In genomic region chr2:16709769-16710168, GRCh38 we compare ENCODE assay signal across 16 cellular contexts. TPM values are rescaled to one million over a fixed set of nuclear protein-coding genes. Genes with fewer than 3 reads are reported as not detected.
A peak's percentile ranks its signal among the peaks of the same experiment; 100 is the strongest.
DNase-seq lines count a peak whose midpoint lies in the region; ATAC-seq and TF ChIP-seq lines count a peak whose summit lies in the region.
"Had no signal": no experiment of that assay in that cellular context is flagged by ENCODE, and none has a peak within 500 bp of the region (broad histone marks: within the 10 kb centered on the region; RNA-seq: fewer than 3 reads in every experiment).

No MANE protein-coding gene starts in this region.

- peak; percentile 63 for ATAC-seq in gastroesophageal sphincter
- no peak for ATAC-seq in HG02610 (IDR thresholded peaks at IDR 0.05; ENCODE audit: unreplicated experiment)
- ATAC-seq: SK-N-SH treated with all-trans-retinoic acid at 6 μM for 48 hours had no signal

- H3K27ac ChIP-seq in gastroesophageal sphincter, result no peak overlapping the region
- H3K27ac ChIP-seq: 22Rv1, BLaER1, PC-9 had no signal

- TF ChIP-seq EP300 in gastroesophageal sphincter (IDR thresholded peaks at IDR 0.05), result no peak

- H3K4me3 ChIP-seq in gastroesophageal sphincter, result no peak overlapping the region
- H3K4me3 ChIP-seq: BLaER1, PC-9 had no signal

- peak; percentile 73 for DNase-seq in SIG-M5 treated with dmso at 0.1 percent for 504 hours (lab: John Stamatoyannopoulos, UW; ENCODE audit: unreplicated experiment)
- no peak for DNase-seq in SIG-M5 (lab: John Stamatoyannopoulos, UW)
- peak; percentile 96 for DNase-seq in NOMO-1 treated with DMSO at 0.1 percent for 48 hours (lab: John Stamatoyannopoulos, UW; ENCODE audit: unreplicated experiment)
- no peak for DNase-seq in DMS114 treated with DMSO at 0.1 percent for 48 hours (lab: John Stamatoyannopoulos, UW; ENCODE audit: unreplicated experiment)
- DNase-seq in DMS79 treated with DMSO at 0.1 percent for 48 hours (lab: John Stamatoyannopoulos, UW), result no peak
- no peak for DNase-seq in stimulated activated CD4-positive, alpha-beta T cell treated with anti-CD3 and anti-CD28 coated beads, Interleukin-1b, Interleukin-23, amount 100 ng/mL, for 48 hours
- DNase-seq: DMS 273 treated with DMSO at 0.1 percent for 48 hours, NCI-H2029, NCI-H510A treated with DMSO at 0.1 percent for 48 hours, PC-9, T-helper 2 cell had no signal

- 82 to 86% methylated on average over 2 of the region's 2 CpGs for WGBS in gastroesophageal sphincter (ENCODE audit: low coverage in 1 of 2), 2 donors

- TF ChIP-seq CTCF in gastroesophageal sphincter (IDR thresholded peaks at IDR 0.05), result no peak

- no peaks in the 10 kb centered on the region for H3K36me3 ChIP-seq in gastroesophageal sphincter
- H3K36me3 ChIP-seq: BLaER1 had no signal

- no peak for TF ChIP-seq POLR2A in gastroesophageal sphincter (IDR thresholded peaks at IDR 0.05)

- H3K4me1 ChIP-seq in gastroesophageal sphincter, result no peaks in the 10 kb centered on the region

- no peaks in the 10 kb centered on the region for H3K9me3 ChIP-seq in gastroesophageal sphincter
- H3K9me3 ChIP-seq: BLaER1 had no signal

- no peaks in the 10 kb centered on the region for H3K27me3 ChIP-seq in gastroesophageal sphincter
- H3K27me3 ChIP-seq: BLaER1 had no signal

RNA-seq across cellular contexts. Expression of gene CYRIA, which starts 44.1 kb away (rescaled TPM):
- 10 to 100 TPM in 3 of 4 donors, 1 to 10 TPM in 1; 9.3 to 20.7 (median 13.4) TPM for total RNA-seq in gastroesophageal sphincter

Comparison
In these comparisons a context has a peak if more than half of its experiments do, and no peak if none do; other contexts are left out.
1. DNase-seq: peak in SIG-M5 treated with dmso at 0.1 percent for 504 hours (single experiment) and NOMO-1 treated with DMSO at 0.1 percent for 48 hours (single experiment); none in SIG-M5 (single experiment), DMS114 treated with DMSO at 0.1 percent for 48 hours (single experiment), DMS79 treated with DMSO at 0.1 percent for 48 hours (single experiment) and stimulated activated CD4-positive, alpha-beta T cell treated with anti-CD3 and anti-CD28 coated beads, Interleukin-1b, Interleukin-23, amount 100 ng/mL, for 48 hours (single experiment).